ENCODE assay signal across 39 cellular contexts in genomic region chr4:68859655-68860054, GRCh38. TPM values are rescaled to one million over a fixed set of nuclear protein-coding genes. Genes with fewer than 3 reads are reported as not detected.
"Had no signal": no experiment of that assay in that cellular context is flagged by ENCODE, and none has a peak within 500 bp of the region (broad histone marks: within the 10 kb centered on the region; RNA-seq: fewer than 3 reads in every experiment).

No MANE protein-coding gene starts in this region.

- H3K27me3 ChIP-seq: MG63 had no signal

- H3K36me3 ChIP-seq: MG63 had no signal

- DNase-seq: Karpas-422, Kasumi-1, MG63, MM.1S, MV-4-11, NCI-H1048, NCI-H1092, NCI-H1092 treated with DMSO at 0.1 percent for 48 hours, NCI-H1105, NCI-H1105 treated with DMSO at 0.1 percent for 48 hours, NCI-H1417, NCI-H1417 treated with DMSO at 0.1 percent for 48 hours, NCI-H1436, NCI-H1436 treated with DMSO at 0.1 percent for 48 hours, NCI-H146, NCI-H1694, NCI-H1694 treated with DMSO at 0.1 percent for 48 hours, NCI-H187, NCI-H187 treated with DMSO at 0.1 percent for 48 hours, NCI-H1930, NCI-H2029, NCI-H2029 treated with DMSO at 0.1 percent for 48 hours, NCI-H2081, NCI-H2081 treated with DMSO at 0.1 percent for 48 hours, NCI-H2107, NCI-H2171, NCI-H2171 treated with DMSO at 0.1 percent for 48 hours, NCI-H2227 treated with DMSO at 0.1 percent for 48 hours, NCI-H226, NCI-H345, NCI-H446, NCI-H446 treated with DMSO at 0.1 percent for 48 hours, NCI-H510A, NCI-H510A treated with DMSO at 0.1 percent for 48 hours, NCI-H524 had no signal

- H3K4me3 ChIP-seq: MG63 had no signal

- H3K9me3 ChIP-seq: MG63 had no signal

RNA-seq across cellular contexts. Expression of gene UGT2B10, which starts 43.9 kb away (rescaled TPM):
- total RNA-seq: LHCN-M2, M059J, MCF 10A, NCI-H460 had no signal
